In the genomic region with DNA sequence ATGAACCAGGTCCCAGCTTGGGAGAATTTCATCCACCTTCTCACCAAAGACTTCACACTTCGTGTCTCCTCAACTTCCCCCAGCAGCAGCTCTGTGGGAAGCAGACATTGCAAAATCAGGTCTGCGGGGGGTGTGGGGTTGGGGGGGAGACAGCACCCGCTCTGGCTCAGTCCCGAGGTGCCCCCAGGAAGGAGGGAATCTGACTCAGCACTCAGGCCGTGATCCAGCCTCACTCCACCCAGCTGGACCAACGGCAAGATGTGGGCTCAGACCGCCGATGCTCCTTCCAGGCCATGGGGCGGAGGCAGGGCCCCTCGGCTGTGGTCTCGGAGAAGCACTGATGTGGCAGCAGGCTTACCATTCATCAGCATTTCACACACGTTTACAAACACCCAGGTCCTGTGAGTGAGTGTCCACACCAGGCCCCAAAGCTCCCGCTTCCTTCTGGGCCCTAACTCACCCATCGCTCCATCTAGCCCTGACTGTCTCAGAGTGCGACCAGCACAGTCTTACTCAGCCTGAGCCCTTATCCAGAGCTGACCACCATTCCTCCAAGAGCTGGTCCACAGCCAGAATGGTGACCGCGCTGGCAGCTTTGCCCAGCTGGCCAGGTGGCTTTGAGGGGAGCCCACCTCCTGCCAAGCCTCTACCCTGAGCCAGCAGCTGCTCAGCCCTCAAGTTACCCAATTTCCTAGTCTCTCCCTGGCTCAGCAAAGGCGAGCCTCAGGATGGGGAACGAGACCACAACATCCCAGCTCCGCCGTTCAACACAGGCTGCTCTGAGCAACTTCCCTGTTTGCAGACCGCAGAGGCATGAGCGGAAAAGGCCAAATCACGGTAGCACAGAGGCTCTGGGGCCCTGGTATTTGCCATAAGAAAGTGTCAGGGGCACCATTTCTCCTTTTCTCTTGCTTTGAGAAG, we compare ENCODE assay signal across 12 cellular contexts. TPM values are rescaled to one million over a fixed set of nuclear protein-coding genes. Genes with fewer than 3 reads are reported as not detected.
A peak's percentile ranks its signal among the peaks of the same experiment; 100 is the strongest.
DNase-seq lines count a peak whose midpoint lies in the region; ATAC-seq and FAIRE-seq lines count a peak whose summit lies in the region.
"Had no signal": no experiment of that assay in that cellular context is flagged by ENCODE, and none has a peak within 500 bp of the region (broad histone marks: within the 10 kb centered on the region; RNA-seq: fewer than 3 reads in every experiment).

No MANE protein-coding gene starts in this region.

- WGBS in right cardiac atrium, result 68% methylated on average over 24 of the region's 24 CpGs

- DNase-seq in HT1080 (ENCODE audit: low read depth), result peak; percentile 27
- peak; percentile 99 for DNase-seq in amniotic epithelial cell (ENCODE audit: low read depth)
- peak; percentile 71 to 82 (median 80) for DNase-seq in right cardiac atrium
- no peak for DNase-seq in NCI-H1048 (lab: John Stamatoyannopoulos, UW)
- no peak for DNase-seq in GM19239 (ENCODE audit: insufficient read length, low spot score)
- DNase-seq: stimulated activated CD4-positive, alpha-beta T cell treated with anti-CD3 and anti-CD28 coated beads, Interleukin-12 subunit alpha, Interleukin-12 subunit beta, amount 100 ng/mL, for 4 hours had no signal

- no peaks in the 10 kb centered on the region for H3K36me3 Mint-ChIP-seq in stimulated activated memory B cell treated with anti-CD40 and anti-IgM and Interleukin-4, amounts not matched to agents 10 μg/mL and 1 μg/mL and 100 μg/mL, for 72 hours
- H3K36me3 Mint-ChIP-seq: activated naive CD8-positive, alpha-beta T cell had no signal

- no peaks in the 10 kb centered on the region for H3K27me3 ChIP-seq in right cardiac atrium (ENCODE audit: control insufficient read depth, insufficient read depth)
- H3K27me3 ChIP-seq: uterus had no signal

- peaks cover 19% of the 10 kb centered on the region for H3K4me1 Mint-ChIP-seq in stimulated activated memory B cell treated with anti-CD40 and anti-IgM and Interleukin-4, amounts not matched to agents 10 μg/mL and 1 μg/mL and 100 μg/mL, for 72 hours

- H3K27me3 Mint-ChIP-seq in stimulated activated memory B cell treated with anti-CD40 and anti-IgM and Interleukin-4, amounts not matched to agents 10 μg/mL and 1 μg/mL and 100 μg/mL, for 72 hours, result no peaks in the 10 kb centered on the region
- H3K27me3 Mint-ChIP-seq: activated naive CD8-positive, alpha-beta T cell had no signal

- H3K4me3 Mint-ChIP-seq in stimulated activated memory B cell treated with anti-CD40 and anti-IgM and Interleukin-4, amounts not matched to agents 10 μg/mL and 1 μg/mL and 100 μg/mL, for 72 hours, result no peak overlapping the region
- H3K4me3 Mint-ChIP-seq: activated naive CD8-positive, alpha-beta T cell had no signal

- no peak overlapping the region for H3K4me3 ChIP-seq in right cardiac atrium (ENCODE audit: low read length)
- H3K4me3 ChIP-seq: HAP-1, uterus had no signal

- H3K27ac Mint-ChIP-seq in stimulated activated memory B cell treated with anti-CD40 and anti-IgM and Interleukin-4, amounts not matched to agents 10 μg/mL and 1 μg/mL and 100 μg/mL, for 72 hours, result no peak overlapping the region
- H3K27ac Mint-ChIP-seq: activated naive CD8-positive, alpha-beta T cell had no signal

- no peaks in the 10 kb centered on the region for H3K9me3 Mint-ChIP-seq in stimulated activated memory B cell treated with anti-CD40 and anti-IgM and Interleukin-4, amounts not matched to agents 10 μg/mL and 1 μg/mL and 100 μg/mL, for 72 hours

- H3K4me1 ChIP-seq in right cardiac atrium (ENCODE audit: control insufficient read depth, insufficient read depth, low read length), result peaks cover 5% of the 10 kb centered on the region
- H3K4me1 ChIP-seq: HAP-1, uterus had no signal

- no peaks in the 10 kb centered on the region for H3K9me3 ChIP-seq in right cardiac atrium (ENCODE audit: control insufficient read depth, low read length)
- H3K9me3 ChIP-seq: HAP-1, uterus had no signal

- intact Hi-C loops in right cardiac atrium (cut with DNase I), result no loop called here

- H3K27ac ChIP-seq in right cardiac atrium (ENCODE audit: low read length), result no peak overlapping the region
- H3K27ac ChIP-seq: uterus had no signal

- ATAC-seq in right cardiac atrium (peak; percentile 1 to 7), HG02938 (IDR thresholded peaks at IDR 0.05; ENCODE audit: unreplicated experiment) (no peak), GM18907 (IDR thresholded peaks at IDR 0.05; ENCODE audit: unreplicated experiment) (no peak)
- peak; percentile 73 for ATAC-seq in stimulated activated memory B cell treated with anti-CD40 and anti-IgM and Interleukin-4, amounts not matched to agents 10 μg/mL and 1 μg/mL and 100 μg/mL, for 72 hours

- no peak for FAIRE-seq in GM19239 (lab: Jason Lieb, UNC)

RNA-seq across cellular contexts. Expression of a gene that starts 3.3 kb away (rescaled TPM):
- total RNA-seq in HT1080 (2014; rRNA removed; shearing (Covaris generic)), result not detected in 2 replicates
- not detected in 2 replicates for polyA plus RNA-seq in HT1080 (2015; cell fraction: cytosol; rRNA removed)
- polyA plus RNA-seq in HT1080 (2015; cell fraction: nucleus; rRNA removed), result 0.29 and 0.32 TPM in 2 replicates
- total RNA-seq in right cardiac atrium, result 100 to 1,000 TPM in 2 of 4 donors, 10 to 100 TPM in 2; 91.9 to 159 (median 101) TPM
- polyA plus RNA-seq in right cardiac atrium, result 69.5 TPM

RNA-seq across cellular contexts. Expression of a gene that starts 35.3 kb away (rescaled TPM):
- 94.1 and 122 TPM in 2 replicates for total RNA-seq in HT1080 (2014; rRNA removed; shearing (Covaris generic))
- 115 and 146 TPM in 2 replicates for polyA plus RNA-seq in HT1080 (2015; cell fraction: cytosol; rRNA removed)
- polyA plus RNA-seq in HT1080 (2015; cell fraction: nucleus; rRNA removed), result 105 and 123 TPM in 2 replicates
- 100 to 1,000 TPM; 123 to 223 (median 154) TPM for total RNA-seq in right cardiac atrium
- polyA plus RNA-seq in right cardiac atrium, result 322 TPM

RNA-seq across cellular contexts. Expression of a gene that starts 38.0 kb away (rescaled TPM):
- total RNA-seq in HT1080 (2014; rRNA removed; shearing (Covaris generic)), result 10.5 and 18.4 TPM in 2 replicates
- 1.8 and 33.9 TPM in 2 replicates for polyA plus RNA-seq in HT1080 (2015; cell fraction: cytosol; rRNA removed)
- polyA plus RNA-seq in HT1080 (2015; cell fraction: nucleus; rRNA removed), result 2.0 and 4.9 TPM in 2 replicates
- 10 to 100 TPM; 52.4 to 64.2 (median 62.4) TPM for total RNA-seq in right cardiac atrium
- polyA plus RNA-seq in right cardiac atrium, result 97.3 TPM

RNA-seq across cellular contexts. Expression of a gene that starts 43.0 kb away (rescaled TPM):
- total RNA-seq in HT1080 (2014; rRNA removed; shearing (Covaris generic)), result 19.1 and 21.0 TPM in 2 replicates
- polyA plus RNA-seq in HT1080 (2015; cell fraction: cytosol; rRNA removed), result 12.4 and 13.3 TPM in 2 replicates
- 115 and 131 TPM in 2 replicates for polyA plus RNA-seq in HT1080 (2015; cell fraction: nucleus; rRNA removed)
- total RNA-seq in right cardiac atrium, result 10 to 100 TPM; 48.6 to 59.2 (median 53.0) TPM
- 31.2 TPM for polyA plus RNA-seq in right cardiac atrium

RNA-seq across cellular contexts. Expression of a gene that starts 44.6 kb away (rescaled TPM):
- total RNA-seq in HT1080 (2014; rRNA removed; shearing (Covaris generic)), result 0.13 TPM in 1 of 2 replicates, not detected in the other
- 0.21 TPM in 1 of 2 replicates, not detected in the other for polyA plus RNA-seq in HT1080 (2015; cell fraction: cytosol; rRNA removed)
- polyA plus RNA-seq in HT1080 (2015; cell fraction: nucleus; rRNA removed), result 0.24 TPM in 1 of 2 replicates, not detected in the other
- total RNA-seq in right cardiac atrium, result 1,000 to 10,000 TPM; 2,349 to 3,477 (median 2,851) TPM
- polyA plus RNA-seq in right cardiac atrium, result 6,305 TPM

Comparison
In these comparisons a context has a peak if more than half of its experiments do, and no peak if none do; other contexts are left out.
1. DNase-seq: peak in HT1080 (single experiment), amniotic epithelial cell (single experiment) and right cardiac atrium (3 of 3); none in NCI-H1048 (single experiment) and GM19239 (single experiment).
2. ATAC-seq: peak in right cardiac atrium (2 of 2) and stimulated activated memory B cell treated with anti-CD40 and anti-IgM and Interleukin-4, amounts not matched to agents 10 μg/mL and 1 μg/mL and 100 μg/mL, for 72 hours (single experiment); none in HG02938 (single experiment) and GM18907 (single experiment).
3. RNA of a gene that starts 3.3 kb away (total RNA-seq): 91.9 to 159 TPM in right cardiac atrium; not detected in HT1080; every median in the first group is over 10 times any median in the second.